8 cellular contexts compared by ENCODE assay signal in genomic region chr15:75640483-75641175, GRCh38. TPM values are rescaled to one million over a fixed set of nuclear protein-coding genes. Genes with fewer than 3 reads are reported as not detected.
DNase-seq lines count a peak whose midpoint lies in the region; ATAC-seq and TF ChIP-seq lines count a peak whose summit lies in the region.

No MANE protein-coding gene starts in this region.

- H3K4me1 ChIP-seq in thyroid gland = peaks cover 19 to 36% of the 10 kb centered on the region in 2 donors

- H3K27ac ChIP-seq in thyroid gland = peak overlapping the region; percentile 64 to 94 (median 93)

- no peaks in the 10 kb centered on the region for H3K27me3 ChIP-seq in thyroid gland

- H3K27ac Mint-ChIP-seq in activated CD4-positive, alpha-beta memory T cell treated with anti-CD3 and anti-CD28 coated beads, Interleukin-2, amount 10 ng/mL, durations not matched to agents 7 days and 5 days = peak overlapping the region; percentile 94

- peaks cover 41% of the 10 kb centered on the region for H3K4me1 Mint-ChIP-seq in activated CD4-positive, alpha-beta memory T cell treated with anti-CD3 and anti-CD28 coated beads, Interleukin-2, amount 10 ng/mL, durations not matched to agents 7 days and 5 days

- DNase-seq in AG09319 (ENCODE audit: extremely low read depth, low read depth) = no peak
- DNase-seq in NCI-H460 (ENCODE audit: extremely low read depth, low read depth) = peak; percentile 48
- DNase-seq in activated CD4-positive, alpha-beta memory T cell treated with anti-CD3 and anti-CD28 coated beads, Interleukin-2, amount 10 ng/mL, durations not matched to agents 7 days and 5 days = peak; percentile 73
- DNase-seq in epithelial cell of esophagus (ENCODE audit: low read depth) = peak; percentile 66
- peak; percentile 39 for DNase-seq in myocyte (ENCODE audit: low read depth)
- peak in 1 of 2 donors; percentile 39 for DNase-seq in thyroid gland

- H3K9me3 ChIP-seq in thyroid gland = no peaks in the 10 kb centered on the region

- H3K9me3 Mint-ChIP-seq in activated CD4-positive, alpha-beta memory T cell treated with anti-CD3 and anti-CD28 coated beads, Interleukin-2, amount 10 ng/mL, durations not matched to agents 7 days and 5 days = no peaks in the 10 kb centered on the region

- WGBS in thyroid gland, 2 donors = 9 to 11% methylated on average over 15 to 17 of the region's 17 CpGs

- TF ChIP-seq CTCF in AG09319 (IDR thresholded peaks at IDR 0.05; ENCODE audit: low read depth, low read length) (peak; percentile 13), epithelial cell of esophagus (IDR thresholded peaks at IDR 0.05; ENCODE audit: insufficient read depth, low read depth, low read length, missing control alignments) (peak; percentile 46), thyroid gland (IDR thresholded peaks at IDR 0.05) (peak in 3 of 6 experiments; percentile 15 to 42 (median 40))

- peaks cover 23% of the 10 kb centered on the region for H3K36me3 Mint-ChIP-seq in activated CD4-positive, alpha-beta memory T cell treated with anti-CD3 and anti-CD28 coated beads, Interleukin-2, amount 10 ng/mL, durations not matched to agents 7 days and 5 days (ENCODE audit: low read depth)

- POLR2A ChIA-PET in activated CD4-positive, alpha-beta memory T cell treated with anti-CD3 and anti-CD28 coated beads, Interleukin-2, amount 10 ng/mL, durations not matched to agents 7 days and 5 days (lab: Charles Lee) = interaction anchor here (0.6 to 8.9 kb wide), 33 partner anchors 9 to 617 kb away, joined by 3 to 188 read pairs (median 5); partner anchors contain the start of genes COMMD4, FBXO22, MAN2C1 and PPCDC

- peak; percentile 31 for ATAC-seq in GM18909 (IDR thresholded peaks at IDR 0.05; ENCODE audit: poor library complexity, unreplicated experiment)
- ATAC-seq in HG03175 (IDR thresholded peaks at IDR 0.05; ENCODE audit: unreplicated experiment) = peak; percentile 26

- no peaks in the 10 kb centered on the region for H3K27me3 Mint-ChIP-seq in activated CD4-positive, alpha-beta memory T cell treated with anti-CD3 and anti-CD28 coated beads, Interleukin-2, amount 10 ng/mL, durations not matched to agents 7 days and 5 days

- no peak for TF ChIP-seq POLR2A in thyroid gland (IDR thresholded peaks at IDR 0.05)

- CTCF ChIA-PET in activated CD4-positive, alpha-beta memory T cell treated with anti-CD3 and anti-CD28 coated beads, Interleukin-2, amount 10 ng/mL, durations not matched to agents 7 days and 5 days (lab: Charles Lee) = interaction anchor here (0.6 to 6.4 kb wide), 21 partner anchors 10 to 869 kb away, joined by 3 to 56 read pairs (median 5); partner anchors contain the start of genes MAN2C1, PTPN9, SIN3A and SNUPN

- peak overlapping the region; percentile 86 for H3K4me3 Mint-ChIP-seq in activated CD4-positive, alpha-beta memory T cell treated with anti-CD3 and anti-CD28 coated beads, Interleukin-2, amount 10 ng/mL, durations not matched to agents 7 days and 5 days

- H3K4me3 ChIP-seq in epithelial cell of esophagus (ENCODE audit: low read length) (peak overlapping the region; percentile 94), thyroid gland (replicated peaks in 1 of 3) (peak overlapping the region; percentile 28 to 71 (median 37))

- no peaks in the 10 kb centered on the region for H3K36me3 ChIP-seq in thyroid gland

- intact Hi-C loops in thyroid gland (cut with DNase I) = no loop called here

RNA-seq across cellular contexts. Expression of gene IMP3, which starts 0.6 kb away (rescaled TPM):
- total RNA-seq in NCI-H460 (2014; rRNA removed; shearing (Covaris generic)) = 59.8 and 68.6 TPM in 2 replicates
- polyA plus RNA-seq in NCI-H460 (2014; cell fraction: nucleus; rRNA removed) = 159 and 176 TPM in 2 replicates
- total RNA-seq in activated CD4-positive, alpha-beta memory T cell treated with anti-CD3 and anti-CD28 coated beads, Interleukin-2, amount 10 ng/mL, durations not matched to agents 7 days and 5 days = 10 to 100 TPM; 72.3 to 75.5 TPM
- 127 and 146 TPM in 2 replicates for total RNA-seq in myocyte
- polyA plus RNA-seq in myocyte (2012) = 52.5 TPM
- 100 to 1,000 TPM in 2 of 4 donors, 10 to 100 TPM in 2; 75.2 to 187 (median 133) TPM for total RNA-seq in thyroid gland

RNA-seq across cellular contexts. Expression of gene SNX33, which starts 7.1 kb away (rescaled TPM):
- 8.2 and 10.0 TPM in 2 replicates for total RNA-seq in NCI-H460 (2014; rRNA removed; shearing (Covaris generic))
- polyA plus RNA-seq in NCI-H460 (2014; cell fraction: nucleus; rRNA removed) = 7.4 and 7.7 TPM in 2 replicates
- total RNA-seq in activated CD4-positive, alpha-beta memory T cell treated with anti-CD3 and anti-CD28 coated beads, Interleukin-2, amount 10 ng/mL, durations not matched to agents 7 days and 5 days = 1 to 10 TPM; 1.8 to 1.9 TPM
- 17.0 and 19.5 TPM in 2 replicates for total RNA-seq in myocyte
- polyA plus RNA-seq in myocyte (2012) = 24.4 TPM
- 10 to 100 TPM; 22.8 to 28.7 (median 26.5) TPM for total RNA-seq in thyroid gland

RNA-seq across cellular contexts. Expression of gene SNUPN, which starts 15.1 kb away (rescaled TPM):
- 24.0 and 24.1 TPM in 2 replicates for total RNA-seq in NCI-H460 (2014; rRNA removed; shearing (Covaris generic))
- 21.6 and 24.3 TPM in 2 replicates for polyA plus RNA-seq in NCI-H460 (2014; cell fraction: nucleus; rRNA removed)
- 10 to 100 TPM; 29.6 to 30.9 TPM for total RNA-seq in activated CD4-positive, alpha-beta memory T cell treated with anti-CD3 and anti-CD28 coated beads, Interleukin-2, amount 10 ng/mL, durations not matched to agents 7 days and 5 days
- 30.4 and 33.0 TPM in 2 replicates for total RNA-seq in myocyte
- 26.2 TPM for polyA plus RNA-seq in myocyte (2012)
- 10 to 100 TPM; 24.7 to 31.8 (median 27.8) TPM for total RNA-seq in thyroid gland
